Comparison of ENCODE assay signal across 20 cellular contexts in the genomic region with DNA sequence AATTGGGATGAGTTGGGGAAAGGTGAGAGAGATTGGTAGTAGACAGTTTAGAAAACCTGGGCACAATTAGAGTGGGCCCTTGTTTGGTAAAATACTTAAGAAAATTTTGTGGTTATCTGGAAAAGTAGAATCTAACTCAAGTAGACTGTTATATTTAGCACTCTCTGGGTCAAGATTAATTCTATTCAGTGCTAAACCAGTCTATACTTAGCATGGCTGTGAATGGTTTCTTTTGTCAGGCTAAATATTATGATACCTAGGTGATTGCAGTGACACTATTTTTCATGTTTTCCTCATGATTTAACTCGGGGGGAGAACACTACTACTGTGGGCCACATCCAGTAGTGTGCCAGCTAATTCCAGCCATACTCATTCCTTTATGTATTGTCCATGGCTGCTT. TPM values are rescaled to one million over a fixed set of nuclear protein-coding genes. Genes with fewer than 3 reads are reported as not detected.
DNase-seq lines count a peak whose midpoint lies in the region; ATAC-seq and TF ChIP-seq lines count a peak whose summit lies in the region.
"Had no signal": no experiment of that assay in that cellular context is flagged by ENCODE, and none has a peak within 500 bp of the region (broad histone marks: within the 10 kb centered on the region; RNA-seq: fewer than 3 reads in every experiment).

No MANE protein-coding gene starts in this region.

- no peak overlapping the region for H3K4me3 ChIP-seq in left ventricle myocardium inferior
- H3K4me3 ChIP-seq in SK-N-MC: no peak overlapping the region
- no peak overlapping the region for H3K4me3 ChIP-seq in left lung
- H3K4me3 ChIP-seq: BLaER1 treated with 17β-estradiol and CSF1 and Interleukin-3, amounts not matched to agents 10 nM and 100 nM; SJCRH30 had no signal

- no peak for DNase-seq in Right ventricle myocardium superior
- DNase-seq in left ventricle myocardium inferior: no peak
- DNase-seq in SK-N-MC (ENCODE audit: low read depth, low spot score): no peak
- DNase-seq in left lung: no peak
- DNase-seq in NCI-H2081 (lab: John Stamatoyannopoulos, UW): no peak
- DNase-seq: 8988T; Caco-2; CD4-positive, alpha-beta memory T cell; KG1; NCI-H1092 treated with DMSO at 0.1 percent for 48 hours; NCI-H146; NCI-H2029; NCI-H226; NCI-H510A treated with DMSO at 0.1 percent for 48 hours; NCI-H748 treated with DMSO at 0.1 percent for 48 hours; NK-92 treated with Interleukin-12 subunit alpha and Interleukin-12 subunit beta, amount 100 ng/mL, for 24 hours; SJCRH30 had no signal

- H3K4me1 ChIP-seq in left ventricle myocardium inferior: peaks cover 29% of the 10 kb centered on the region
- no peaks in the 10 kb centered on the region for H3K4me1 ChIP-seq in left lung
- H3K4me1 ChIP-seq: Caco-2, SJCRH30 had no signal

- H3K27ac ChIP-seq in left ventricle myocardium inferior (replicated peaks) (no peak overlapping the region), SK-N-MC (peak overlapping the region; percentile 67; the same call in 1 of the 2 replicates), left lung (peak overlapping the region; percentile 15 to 60)
- H3K27ac ChIP-seq: BLaER1 treated with 17β-estradiol and CSF1 and Interleukin-3, amounts not matched to agents 10 nM and 100 nM; SJCRH30 had no signal

- H3K27me3 ChIP-seq in left ventricle myocardium inferior (ENCODE audit: low read depth) (no peaks in the 10 kb centered on the region), left lung (no peaks in the 10 kb centered on the region)
- H3K27me3 ChIP-seq: BLaER1 treated with 17β-estradiol and CSF1 and Interleukin-3, amounts not matched to agents 10 nM and 100 nM; SJCRH30 had no signal

- H3K9me3 ChIP-seq in left ventricle myocardium inferior (replicated peaks) (no peaks in the 10 kb centered on the region), SK-N-MC (ENCODE audit: low read depth, low read length) (no peaks in the 10 kb centered on the region), left lung (no peaks in the 10 kb centered on the region)
- H3K9me3 ChIP-seq: BLaER1 treated with 17β-estradiol and CSF1 and Interleukin-3, amounts not matched to agents 10 nM and 100 nM; Caco-2; SJCRH30 had no signal

- intact Hi-C loops in Right ventricle myocardium superior (cut with DNase I): no loop called here
- intact Hi-C loops in left ventricle myocardium inferior (cut with micrococcal nuclease): no loop called here
- intact Hi-C loops in left lung (cut with DNase I): no loop called here

- H3K36me3 ChIP-seq in left ventricle myocardium inferior (peaks cover 6% of the 10 kb centered on the region), SK-N-MC (ENCODE audit: insufficient read depth, low read length) (no peaks in the 10 kb centered on the region), left lung (no peaks in the 10 kb centered on the region)
- H3K36me3 ChIP-seq: SJCRH30 had no signal

- TF ChIP-seq CTCF in left ventricle myocardium inferior (IDR thresholded peaks at IDR 0.05; ENCODE audit: borderline replicate concordance) (no peak), left lung (IDR thresholded peaks at IDR 0.05) (no peak)

- no peak overlapping the region for H3K9ac ChIP-seq in SK-N-MC (ENCODE audit: insufficient read length)
- H3K9ac ChIP-seq: BLaER1 treated with 17β-estradiol and CSF1 and Interleukin-3, amounts not matched to agents 10 nM and 100 nM had no signal

- ATAC-seq in Right ventricle myocardium superior (ENCODE audit: poor library complexity) (peak; percentile 53), left lung (peak; percentile 86), HG02610 (IDR thresholded peaks at IDR 0.05; ENCODE audit: unreplicated experiment) (no peak), GM21619 (IDR thresholded peaks at IDR 0.05; ENCODE audit: unreplicated experiment) (no peak)

RNA-seq across cellular contexts. Expression of a gene that starts 58.9 kb away (rescaled TPM):
- 3.6 TPM for total RNA-seq in Right ventricle myocardium superior
- 4.0 TPM for total RNA-seq in left ventricle myocardium inferior
- total RNA-seq in left lung: 1 to 10 TPM; 8.4 to 9.3 TPM

RNA-seq across cellular contexts. Expression of a gene that starts 59.1 kb away (rescaled TPM):
- total RNA-seq in Right ventricle myocardium superior (24.6 TPM), left ventricle myocardium inferior (25.4 TPM), left lung (10 to 100 TPM; 58.3 to 92.3 TPM)

Comparison
In these comparisons a context has a peak if more than half of its experiments do, and no peak if none do; other contexts are left out.
1. ATAC-seq: peak in Right ventricle myocardium superior (single experiment) and left lung (single experiment); none in HG02610 (single experiment) and GM21619 (single experiment).